Comparison of ENCODE assay signal across 8 cellular contexts in the genomic region with DNA sequence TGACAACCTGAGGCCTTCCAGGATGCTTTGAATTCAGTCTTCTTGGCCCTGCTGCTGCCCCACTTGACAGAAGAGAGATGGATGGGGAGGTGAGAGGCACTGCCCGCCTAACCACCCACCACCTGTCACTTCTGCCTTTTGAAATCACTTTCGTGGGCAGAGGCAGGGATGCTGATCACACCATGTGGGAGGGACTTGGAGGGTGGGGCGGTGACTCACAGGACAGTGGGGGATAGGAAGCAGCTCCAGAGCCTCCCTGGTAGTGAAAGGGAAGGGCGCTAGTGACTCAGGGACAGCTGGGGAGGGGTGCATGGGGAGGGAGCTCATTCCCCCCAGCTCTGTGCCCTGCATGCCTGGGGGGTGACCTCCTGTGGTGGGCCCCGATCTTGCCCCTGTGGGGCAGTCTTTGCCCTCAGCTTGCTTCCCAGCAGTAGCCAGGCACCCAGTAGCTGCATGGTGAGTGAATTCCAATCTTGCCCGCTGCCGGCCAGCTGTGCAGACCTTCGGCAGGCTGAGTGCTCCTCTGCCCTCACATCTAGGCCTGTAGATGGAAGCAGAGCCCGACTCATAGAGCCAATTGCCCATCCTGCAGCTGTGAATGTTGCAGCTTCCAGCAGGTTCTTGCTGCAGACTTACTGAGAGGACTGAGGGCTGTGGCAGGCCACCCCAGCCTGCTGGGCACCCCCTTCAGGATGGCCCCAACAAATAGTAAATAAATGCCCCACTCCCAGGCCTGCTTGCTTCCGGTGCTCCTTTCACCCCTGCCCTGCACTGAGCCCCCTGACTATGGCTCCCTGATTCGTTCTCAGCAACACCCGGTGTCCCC. TPM values are rescaled to one million over a fixed set of nuclear protein-coding genes. Genes with fewer than 3 reads are reported as not detected.
DNase-seq lines count a peak whose midpoint lies in the region; ATAC-seq and TF ChIP-seq lines count a peak whose summit lies in the region.
"Not testable (repeated sequence)": the region's sequence is repeated elsewhere in the genome, so short reads cannot be mapped to it uniquely, and the experiment has no call there.

No MANE protein-coding gene starts in this region.

- not testable (repeated sequence) for H4K20me1 ChIP-seq in hepatocyte (ENCODE audit: insufficient read depth, poor library complexity, severe bottlenecking)

- H3K27me3 Mint-ChIP-seq in activated naive CD4-positive, alpha-beta T cell treated with anti-CD3 and anti-CD28 coated beads for 36 hours (ENCODE audit: low read depth); natural killer cell (ENCODE audit: low read depth in 2 of 2): not testable (repeated sequence)

- H3K27ac ChIP-seq in hepatocyte: not testable (repeated sequence)

- H3K36me3 ChIP-seq in H7 (replicated peaks; ENCODE audit: control insufficient read depth, insufficient read depth, low read length); hepatocyte (replicated peaks; ENCODE audit: insufficient read depth, low read depth): not testable (repeated sequence)

- peak; percentile 30 to 91 (median 40) for ATAC-seq in natural killer cell

- not testable (repeated sequence) for H3K9me2 ChIP-seq in hepatocyte (replicated peaks; ENCODE audit: insufficient read depth)

- peak; percentile 89 for DNase-seq in Ammon's horn (ENCODE audit: low spot score)
- peak; percentile 35 for DNase-seq in H7
- DNase-seq in RKO (ENCODE audit: low spot score): peak; percentile 49
- DNase-seq in activated naive CD4-positive, alpha-beta T cell treated with anti-CD3 and anti-CD28 coated beads for 36 hours: peak; percentile 48
- DNase-seq in ecto neural progenitor cell (ENCODE audit: low spot score): peak; percentile 51
- DNase-seq in hepatocyte (ENCODE audit: low spot score); natural killer cell: not testable (repeated sequence)
- peak; percentile 60 for DNase-seq in stimulated activated CD8-positive, alpha-beta memory T cell treated with anti-CD3 and anti-CD28 coated beads, Interleukin-4, amount 100 ng/mL, for 48 hours

- H3K79me2 ChIP-seq in hepatocyte: not testable (repeated sequence)

- TF ChIP-seq CTCF in hepatocyte (IDR thresholded peaks at IDR 0.05; ENCODE audit: poor library complexity): peak; percentile 20
- TF ChIP-seq CTCF in natural killer cell (IDR thresholded peaks at IDR 0.05): not testable (repeated sequence)

- H3K4me2 ChIP-seq in hepatocyte: not testable (repeated sequence)

- H3K4me3 ChIP-seq in H7 (ENCODE audit: insufficient read depth, low read depth, low read length); hepatocyte: not testable (repeated sequence)

- not testable (repeated sequence) for H3K4me3 Mint-ChIP-seq in activated naive CD4-positive, alpha-beta T cell treated with anti-CD3 and anti-CD28 coated beads for 36 hours; natural killer cell

- CTCF ChIA-PET in activated naive CD4-positive, alpha-beta T cell treated with anti-CD3 and anti-CD28 coated beads for 36 hours (lab: Charles Lee): interaction anchor here (0.6 kb wide), 1 partner anchor 54 kb away, joined by 3 read pairs; no protein-coding TSS in a partner anchor

- intact Hi-C loops in activated naive CD4-positive, alpha-beta T cell treated with anti-CD3 and anti-CD28 coated beads for 36 hours (cut with micrococcal nuclease); natural killer cell (cut with micrococcal nuclease): not testable (repeated sequence)

- not testable (repeated sequence) for H3K9me3 Mint-ChIP-seq in activated naive CD4-positive, alpha-beta T cell treated with anti-CD3 and anti-CD28 coated beads for 36 hours; natural killer cell

- not testable (repeated sequence) for H3K27me3 ChIP-seq in H7 (ENCODE audit: control insufficient read depth, insufficient read depth, low read length); hepatocyte

- not testable (repeated sequence) for H2AFZ ChIP-seq in hepatocyte

- H3K4me1 ChIP-seq in hepatocyte (ENCODE audit: insufficient read depth): not testable (repeated sequence)

- not testable (repeated sequence) for H3K4me1 Mint-ChIP-seq in activated naive CD4-positive, alpha-beta T cell treated with anti-CD3 and anti-CD28 coated beads for 36 hours (ENCODE audit: low read depth); natural killer cell

- WGBS in hepatocyte (ENCODE audit: low lambda C conversion rate, missing lambda C conversion rate): 63% methylated on average over 10 of the region's 12 CpGs

- not testable (repeated sequence) for H3K9me3 ChIP-seq in hepatocyte (ENCODE audit: low read depth)

- H3K36me3 Mint-ChIP-seq in activated naive CD4-positive, alpha-beta T cell treated with anti-CD3 and anti-CD28 coated beads for 36 hours (ENCODE audit: low read depth); natural killer cell: not testable (repeated sequence)

- H3K27ac Mint-ChIP-seq in activated naive CD4-positive, alpha-beta T cell treated with anti-CD3 and anti-CD28 coated beads for 36 hours; natural killer cell: not testable (repeated sequence)

RNA-seq across cellular contexts. Expression of a gene that starts 28.6 kb away (rescaled TPM):
- total RNA-seq in H7 (2014; rRNA removed; shearing (Covaris generic)): 0.14 and 0.44 TPM in 2 replicates
- 10 to 100 TPM; 12.6 to 14.4 TPM for total RNA-seq in activated naive CD4-positive, alpha-beta T cell treated with anti-CD3 and anti-CD28 coated beads for 36 hours
- total RNA-seq in hepatocyte: not detected in 2 replicates
- polyA plus RNA-seq in hepatocyte: 0.29 and 0.31 TPM in 2 replicates
- 1 to 10 TPM; 2.3 to 6.0 (median 3.8) TPM for total RNA-seq in natural killer cell

RNA-seq across cellular contexts. Expression of a gene that starts 53.1 kb away (rescaled TPM):
- 1.6 and 1.9 TPM in 2 replicates for total RNA-seq in H7 (2014; rRNA removed; shearing (Covaris generic))
- under 1 TPM; 0.52 TPM for total RNA-seq in activated naive CD4-positive, alpha-beta T cell treated with anti-CD3 and anti-CD28 coated beads for 36 hours
- total RNA-seq in hepatocyte (0.56 and 0.87 TPM in 2 replicates), natural killer cell (1 to 10 TPM in 1 of 3 donors, under 1 TPM in 2; 0.18 to 1.3 (median 0.38) TPM)
- polyA plus RNA-seq in hepatocyte: 0.66 TPM in 1 of 2 replicates, not detected in the other
